28 cellular contexts compared by ENCODE assay signal in the genomic region with DNA sequence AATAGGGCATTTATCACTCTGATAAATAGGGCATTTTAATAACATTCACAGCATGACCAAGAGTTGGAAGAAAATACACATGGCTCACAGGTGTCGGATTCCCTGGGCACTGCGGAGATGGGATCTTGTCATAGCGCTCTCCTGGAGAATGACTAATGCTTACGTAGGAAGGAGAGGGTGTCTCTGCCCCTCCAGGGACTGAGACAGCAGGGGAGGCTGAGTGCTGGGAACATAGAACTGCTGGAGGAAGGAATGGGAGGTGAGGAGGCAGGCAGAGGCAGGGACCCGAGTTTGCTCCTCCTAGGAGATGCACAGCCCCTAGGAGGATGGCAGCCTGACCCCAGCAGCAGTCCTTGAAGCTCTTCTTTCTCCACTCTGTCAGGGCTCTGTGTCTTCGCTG.
DNase-seq lines count a peak whose midpoint lies in the region; ATAC-seq and TF ChIP-seq lines count a peak whose summit lies in the region.
"Had no signal": no experiment of that assay in that cellular context is flagged by ENCODE, and none has a peak within 500 bp of the region (broad histone marks: within the 10 kb centered on the region; RNA-seq: fewer than 3 reads in every experiment).

No MANE protein-coding gene starts in this region.

- no peaks in the 10 kb centered on the region for H3K27me3 ChIP-seq in left lung
- H3K27me3 ChIP-seq: body of pancreas, testis had no signal

- no peaks in the 10 kb centered on the region for H3K9me3 ChIP-seq in left lung
- H3K9me3 ChIP-seq in T-helper 17 cell (ENCODE audit: control insufficient read depth, low read length, poor library complexity, severe bottlenecking): no peaks in the 10 kb centered on the region
- H3K9me3 ChIP-seq: body of pancreas, testis had no signal

- H3K4me1 Mint-ChIP-seq in T-helper 17 cell (no peaks in the 10 kb centered on the region), HFFc6 (ENCODE audit: low read depth) (no peaks in the 10 kb centered on the region)
- H3K4me1 Mint-ChIP-seq: activated CD4-positive, alpha-beta T cell treated with anti-CD3 and anti-CD28 coated beads for 36 hours; activated naive CD4-positive, alpha-beta T cell treated with anti-CD3 and anti-CD28 coated beads, Interleukin-2, amount 10 ng/mL, durations not matched to agents 7 days and 5 days; activated T-helper 17 cell treated with anti-CD3 and anti-CD28 coated beads, Interleukin-2, amount 50 U/mL, for 72 hours; B cell; CD4-positive, alpha-beta memory T cell; memory B cell had no signal

- no peak for ATAC-seq in left lung
- no peak for ATAC-seq in T-helper 17 cell
- ATAC-seq: activated CD4-positive, alpha-beta T cell treated with anti-CD3 and anti-CD28 coated beads for 36 hours; activated T-helper 17 cell treated with anti-CD3 and anti-CD28 coated beads, Interleukin-2, amount 50 U/mL, for 72 hours; body of pancreas; left lobe of liver; Right ventricle myocardium inferior had no signal

- H3K4me3 Mint-ChIP-seq in T-helper 17 cell (no peak overlapping the region), HFFc6 (no peak overlapping the region)
- H3K4me3 Mint-ChIP-seq: activated CD4-positive, alpha-beta T cell treated with anti-CD3 and anti-CD28 coated beads for 36 hours; activated naive CD4-positive, alpha-beta T cell treated with anti-CD3 and anti-CD28 coated beads, Interleukin-2, amount 10 ng/mL, durations not matched to agents 7 days and 5 days; activated T-helper 17 cell treated with anti-CD3 and anti-CD28 coated beads, Interleukin-2, amount 50 U/mL, for 72 hours; B cell; CD4-positive, alpha-beta memory T cell; memory B cell; neural crest cell had no signal

- peaks cover 57% of the 10 kb centered on the region for H3K9me3 Mint-ChIP-seq in HFFc6
- H3K9me3 Mint-ChIP-seq: activated naive CD4-positive, alpha-beta T cell treated with anti-CD3 and anti-CD28 coated beads, Interleukin-2, amount 10 ng/mL, durations not matched to agents 7 days and 5 days; activated T-helper 17 cell treated with anti-CD3 and anti-CD28 coated beads, Interleukin-2, amount 50 U/mL, for 72 hours had no signal

- no peaks in the 10 kb centered on the region for H3K4me1 ChIP-seq in left lung
- H3K4me1 ChIP-seq: body of pancreas, parathyroid adenoma, testis had no signal

- TF ChIP-seq CTCF in left lung (IDR thresholded peaks at IDR 0.05) (no peak), HFFc6 (IDR thresholded peaks at IDR 0.05) (no peak)

- H3K27me3 Mint-ChIP-seq in T-helper 17 cell (peaks cover 17% of the 10 kb centered on the region), HFFc6 (ENCODE audit: insufficient read depth) (no peaks in the 10 kb centered on the region; the same call in 1 of the 2 replicates)

- H3K36me3 ChIP-seq in left lung: no peaks in the 10 kb centered on the region

- H3K36me3 Mint-ChIP-seq in T-helper 17 cell (ENCODE audit: low read depth) (peaks cover 3% of the 10 kb centered on the region), HFFc6 (ENCODE audit: low read depth) (no peaks in the 10 kb centered on the region)
- H3K36me3 Mint-ChIP-seq: activated naive CD4-positive, alpha-beta T cell treated with anti-CD3 and anti-CD28 coated beads, Interleukin-2, amount 10 ng/mL, durations not matched to agents 7 days and 5 days; CD4-positive, alpha-beta memory T cell; memory B cell had no signal

- H3K27ac Mint-ChIP-seq in T-helper 17 cell (no peak overlapping the region), HFFc6 (no peak overlapping the region)
- H3K27ac Mint-ChIP-seq: activated CD4-positive, alpha-beta T cell treated with anti-CD3 and anti-CD28 coated beads for 36 hours; activated naive CD4-positive, alpha-beta T cell treated with anti-CD3 and anti-CD28 coated beads, Interleukin-2, amount 10 ng/mL, durations not matched to agents 7 days and 5 days; activated T-helper 17 cell treated with anti-CD3 and anti-CD28 coated beads, Interleukin-2, amount 50 U/mL, for 72 hours; B cell; CD4-positive, alpha-beta memory T cell; memory B cell had no signal

- peak; percentile 63 for DNase-seq in NCI-H748 (lab: John Stamatoyannopoulos, UW; ENCODE audit: unreplicated experiment)
- DNase-seq in NCI-H748 treated with DMSO at 0.1 percent for 48 hours (lab: John Stamatoyannopoulos, UW): no peak
- peak; percentile 74 to 75 for DNase-seq in SHP77 (lab: John Stamatoyannopoulos, UW)
- peak; percentile 51 for DNase-seq in islet precursor cell
- DNase-seq in activated CD4-positive, alpha-beta T cell treated with anti-CD3 and anti-CD28 coated beads for 1 hour: no peak
- no peak for DNase-seq in left lung
- no peak for DNase-seq in T-helper 17 cell
- no peak for DNase-seq in HFFc6
- DNase-seq: activated CD4-positive, alpha-beta T cell treated with anti-CD3 and anti-CD28 coated beads for 36 hours; activated naive CD4-positive, alpha-beta T cell treated with anti-CD3 and anti-CD28 coated beads, Interleukin-2, amount 10 ng/mL, durations not matched to agents 7 days and 5 days; body of pancreas; CD4-positive, alpha-beta memory T cell; NCI-H1417 treated with DMSO at 0.1 percent for 48 hours; NCI-H524; PC-9; small intestine; stimulated activated naive CD4-positive, alpha-beta T cell treated with Interleukin-2 at 50 U/mL for 16 hours; testis had no signal

- intact Hi-C loops in left lung (cut with DNase I): no loop called here

- no peak overlapping the region for H3K27ac ChIP-seq in left lung
- H3K27ac ChIP-seq: body of pancreas, dorsolateral prefrontal cortex, HL-60, KMS-11, parathyroid adenoma, PC-9, testis had no signal

- H3K4me3 ChIP-seq in left lung: no peak overlapping the region
- H3K4me3 ChIP-seq: body of pancreas, dorsolateral prefrontal cortex, PC-9, testis had no signal

Comparison
In these comparisons a context has a peak if more than half of its experiments do, and no peak if none do; other contexts are left out.
1. DNase-seq: peak in NCI-H748 (single experiment), SHP77 (2 of 2) and islet precursor cell (single experiment); none in NCI-H748 treated with DMSO at 0.1 percent for 48 hours (single experiment), activated CD4-positive, alpha-beta T cell treated with anti-CD3 and anti-CD28 coated beads for 1 hour (single experiment), left lung (0 of 2), T-helper 17 cell (0 of 3) and HFFc6 (single experiment).